10 cellular contexts compared by ENCODE assay signal in the genomic region with DNA sequence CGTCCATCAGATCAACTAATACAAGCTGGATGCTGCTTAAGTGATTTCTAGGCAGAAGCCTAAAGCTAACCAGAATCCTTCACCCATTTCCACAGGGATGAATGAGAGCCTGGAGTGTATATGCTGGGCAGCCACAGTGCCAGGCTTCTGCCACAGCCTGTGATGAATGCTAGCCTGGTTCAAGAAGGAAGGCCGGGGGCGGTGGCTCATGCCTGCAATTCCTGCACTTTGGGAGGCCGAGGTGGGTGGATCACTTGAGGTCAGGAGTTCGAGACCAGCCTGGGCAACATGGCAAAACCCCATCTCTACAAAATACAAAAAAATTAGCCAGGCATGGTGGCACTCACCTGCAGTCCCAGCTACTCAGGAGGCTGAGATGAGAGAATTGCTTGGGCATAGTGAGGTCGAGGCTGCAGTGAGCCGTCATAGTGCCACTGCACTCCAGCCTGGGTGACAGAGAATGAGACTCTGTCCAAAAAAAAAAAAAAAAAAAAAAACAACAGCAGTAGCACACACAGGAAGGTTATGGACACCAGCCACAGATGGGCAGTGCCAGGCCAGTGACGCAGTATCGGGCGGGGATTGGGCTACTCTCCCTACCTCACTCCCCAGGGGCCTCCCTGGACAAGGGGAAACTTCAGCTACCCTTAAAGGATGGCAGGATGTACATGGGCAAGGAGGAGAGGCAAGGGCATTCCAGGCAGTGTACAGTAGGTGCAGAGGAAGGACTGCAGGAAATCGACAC. TPM values are rescaled to one million over a fixed set of nuclear protein-coding genes. Genes with fewer than 3 reads are reported as not detected.
DNase-seq lines count a peak whose midpoint lies in the region; ATAC-seq and TF ChIP-seq lines count a peak whose summit lies in the region.
"Had no signal": no experiment of that assay in that cellular context is flagged by ENCODE, and none has a peak within 500 bp of the region (broad histone marks: within the 10 kb centered on the region; RNA-seq: fewer than 3 reads in every experiment).

No MANE protein-coding gene starts in this region.

- no peak overlapping the region for H3K23ac ChIP-seq in mesendoderm (ENCODE audit: low read length)

- peak overlapping the region; percentile 18 for H3K4me3 Mint-ChIP-seq in activated naive CD8-positive, alpha-beta T cell treated with anti-CD3 and anti-CD28 coated beads, Interleukin-2, amount 50 U/mL, for 24 hours

- H3K4me1 ChIP-seq in mesendoderm (ENCODE audit: control insufficient read depth, low read depth, low read length) = peaks cover 1% of the 10 kb centered on the region

- H3K56ac ChIP-seq in mesendoderm (ENCODE audit: low read length) = peak overlapping the region; percentile 22

- H3K18ac ChIP-seq in mesendoderm (ENCODE audit: low read length) = no peak overlapping the region

- no peak overlapping the region for H3K4me2 ChIP-seq in mesendoderm (ENCODE audit: low read length)

- TF ChIP-seq CTCF in 22Rv1 (IDR thresholded peaks at IDR 0.05) = no peak

- no peaks in the 10 kb centered on the region for H3K27me3 ChIP-seq in mesendoderm (ENCODE audit: insufficient read depth, low read length, poor library complexity)

- H2BK120ac ChIP-seq in mesendoderm (ENCODE audit: low read depth, low read length) = no peak overlapping the region

- DNase-seq in activated naive CD8-positive, alpha-beta T cell treated with anti-CD3 and anti-CD28 coated beads, Interleukin-2, amount 50 U/mL, for 24 hours = no peak
- no peak for DNase-seq in mesendoderm
- DNase-seq in NCI-H1694 treated with DMSO at 0.1 percent for 48 hours (lab: John Stamatoyannopoulos, UW) = no peak
- DNase-seq in NCI-H2196 (lab: John Stamatoyannopoulos, UW; ENCODE audit: unreplicated experiment) = no peak
- DNase-seq: kidney had no signal

- H3K79me1 ChIP-seq in mesendoderm (ENCODE audit: low read length) = no peaks in the 10 kb centered on the region

- no CpG with 5 or more reads among the region's 11 CpGs for WGBS in mesendoderm (ENCODE audit: extremely low coverage, insufficient coverage, low lambda C conversion rate)

- H3K4me3 ChIP-seq in mesendoderm (ENCODE audit: low read length) = no peak overlapping the region
- H3K4me3 ChIP-seq: psoas muscle had no signal

- no peaks in the 10 kb centered on the region for H3K36me3 ChIP-seq in mesendoderm (ENCODE audit: control insufficient read depth, insufficient read depth, low read length)

- peaks cover 31% of the 10 kb centered on the region for H3K4me1 Mint-ChIP-seq in activated naive CD8-positive, alpha-beta T cell treated with anti-CD3 and anti-CD28 coated beads, Interleukin-2, amount 50 U/mL, for 24 hours

- no peaks in the 10 kb centered on the region for H3K79me2 ChIP-seq in mesendoderm (ENCODE audit: control insufficient read depth, insufficient read depth, low read length)

- no peak overlapping the region for H3K4ac ChIP-seq in mesendoderm (ENCODE audit: low read depth, low read length)

- H3K27ac Mint-ChIP-seq in activated naive CD8-positive, alpha-beta T cell treated with anti-CD3 and anti-CD28 coated beads, Interleukin-2, amount 50 U/mL, for 24 hours = peak overlapping the region; percentile 49

- H4K8ac ChIP-seq in mesendoderm (ENCODE audit: low read depth, low read length) = no peak overlapping the region

- no peaks in the 10 kb centered on the region for H3K36me3 Mint-ChIP-seq in activated naive CD8-positive, alpha-beta T cell treated with anti-CD3 and anti-CD28 coated beads, Interleukin-2, amount 50 U/mL, for 24 hours (ENCODE audit: low read depth)

- no peak overlapping the region for H3K9ac ChIP-seq in mesendoderm (ENCODE audit: low read length)

- no peak overlapping the region for H2BK5ac ChIP-seq in mesendoderm (ENCODE audit: low read length)

- H2AK5ac ChIP-seq in mesendoderm (ENCODE audit: low read length) = no peak overlapping the region

- no peaks in the 10 kb centered on the region for H3K9me3 Mint-ChIP-seq in activated naive CD8-positive, alpha-beta T cell treated with anti-CD3 and anti-CD28 coated beads, Interleukin-2, amount 50 U/mL, for 24 hours

- no peak overlapping the region for H4K5ac ChIP-seq in mesendoderm (ENCODE audit: low read length)

- ATAC-seq in GM18907 (IDR thresholded peaks at IDR 0.05; ENCODE audit: unreplicated experiment) = peak; percentile 4
- no peak for ATAC-seq in activated naive CD8-positive, alpha-beta T cell treated with anti-CD3 and anti-CD28 coated beads, Interleukin-2, amount 50 U/mL, for 24 hours
- ATAC-seq in HG03565 (IDR thresholded peaks at IDR 0.05; ENCODE audit: unreplicated experiment) = no peak
- ATAC-seq in GM19035 (IDR thresholded peaks at IDR 0.05; ENCODE audit: unreplicated experiment) = no peak

- H3K27me3 Mint-ChIP-seq in activated naive CD8-positive, alpha-beta T cell treated with anti-CD3 and anti-CD28 coated beads, Interleukin-2, amount 50 U/mL, for 24 hours = peaks cover 12% of the 10 kb centered on the region

- peak overlapping the region; percentile 63 for H3K27ac ChIP-seq in 22Rv1
- no peak overlapping the region for H3K27ac ChIP-seq in mesendoderm (ENCODE audit: low read depth, low read length)
- H3K27ac ChIP-seq: psoas muscle had no signal

- no peak overlapping the region for H2BK15ac ChIP-seq in mesendoderm (replicated peaks; ENCODE audit: low read depth)

RNA-seq across cellular contexts. Expression of a gene that starts 23.1 kb away (rescaled TPM):
- polyA plus RNA-seq in mesendoderm (2013, experiment 1 of 2) = 0.46 TPM
- 0.57 TPM for polyA plus RNA-seq in mesendoderm (2013, experiment 2 of 2)
